ENCODE assay signal across 24 cellular contexts in the genomic region with DNA sequence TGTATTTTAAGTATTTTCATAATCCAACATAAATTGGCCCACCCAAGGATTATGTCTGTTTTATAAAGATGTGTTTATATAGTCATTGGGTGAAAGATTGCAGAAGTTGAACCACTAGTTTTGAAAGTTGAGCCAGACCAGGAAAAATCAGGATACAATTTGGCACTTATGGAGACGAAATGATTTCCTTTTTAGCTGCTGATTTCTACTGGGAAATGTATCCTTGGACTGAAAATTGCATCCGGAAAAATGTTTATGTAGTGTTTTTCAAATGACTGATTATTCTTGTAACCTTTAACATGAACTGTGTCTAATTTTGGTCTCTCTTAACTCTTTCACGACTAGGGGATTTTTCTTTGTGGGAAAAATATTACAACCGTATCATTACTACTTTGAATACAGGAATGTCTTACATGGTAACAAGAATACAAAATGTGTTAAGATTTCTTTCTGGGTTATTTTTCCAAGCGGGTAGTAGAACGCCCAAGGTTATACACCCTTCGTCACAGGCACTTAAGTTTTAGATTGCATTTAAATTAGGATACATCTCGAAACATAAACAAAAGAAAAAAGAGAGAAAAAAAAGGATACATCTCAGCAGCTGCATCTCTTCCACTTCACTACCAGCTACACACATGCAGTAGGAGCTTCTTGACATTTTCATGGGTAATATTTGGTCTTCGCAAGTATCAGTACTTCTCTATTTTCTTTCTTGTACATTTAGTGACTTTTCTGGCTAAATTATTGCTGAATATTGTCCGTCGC.
A peak's percentile ranks its signal among the peaks of the same experiment; 100 is the strongest.
DNase-seq lines count a peak whose midpoint lies in the region; ATAC-seq, FAIRE-seq and TF ChIP-seq lines count a peak whose summit lies in the region.
"Had no signal": no experiment of that assay in that cellular context is flagged by ENCODE, and none has a peak within 500 bp of the region (broad histone marks: within the 10 kb centered on the region; RNA-seq: fewer than 3 reads in every experiment).

No MANE protein-coding gene starts in this region.

- peak overlapping the region; percentile 77 for H3K27ac ChIP-seq in neutrophil
- H3K27ac ChIP-seq: RWPE1 had no signal

- FAIRE-seq in urothelium cell line (lab: Jason Lieb, UNC) = no peak
- FAIRE-seq: GM12892, H1 had no signal

- no peaks in the 10 kb centered on the region for H3K27me3 Mint-ChIP-seq in activated T-cell treated with anti-CD3 and anti-CD28 coated beads, Interleukin-2, amount 50 U/mL, for 72 hours (ENCODE audit: low read depth)
- no peaks in the 10 kb centered on the region for H3K27me3 Mint-ChIP-seq in activated T-cell treated with anti-CD3 and anti-CD28 coated beads, Interleukin-2, amount 50 U/mL, for 4 hours (ENCODE audit: low read depth)

- DNase-seq in activated T-cell treated with anti-CD3 and anti-CD28 coated beads, Interleukin-2, amount 50 U/mL, for 72 hours = no peak
- DNase-seq in activated T-cell treated with anti-CD3 and anti-CD28 coated beads, Interleukin-2, amount 50 U/mL, for 4 hours = no peak
- DNase-seq in NCI-H187 treated with DMSO at 0.1 percent for 48 hours (lab: John Stamatoyannopoulos, UW) = peak; percentile 10
- peak; percentile 39 for DNase-seq in fibroblast of villous mesenchyme (ENCODE audit: low read depth)
- DNase-seq in urothelium cell line (ENCODE audit: low spot score) = no peak
- no peak for DNase-seq in activated naive CD4-positive, alpha-beta T cell (lab: John Stamatoyannopoulos, UW)
- no peak for DNase-seq in stimulated activated CD4-positive, alpha-beta T cell treated with anti-CD3 and anti-CD28 coated beads, Interleukin-12 subunit alpha, Interleukin-12 subunit beta, amount 100 ng/mL, for 4 hours
- DNase-seq: 8988T; C1 segment of cervical spinal cord; CD8-positive, alpha-beta T cell; KG1; NCI-H1092; NCI-H1436; NCI-H2029; NCI-H2171; NCI-H345; NCI-H524; NCI-H774; NK-92 treated with Interleukin-12 subunit alpha and Interleukin-12 subunit beta, amount 100 ng/mL, for 24 hours had no signal

- no peaks in the 10 kb centered on the region for H3K9me3 Mint-ChIP-seq in activated T-cell treated with anti-CD3 and anti-CD28 coated beads, Interleukin-2, amount 50 U/mL, for 72 hours
- H3K9me3 Mint-ChIP-seq in activated T-cell treated with anti-CD3 and anti-CD28 coated beads, Interleukin-2, amount 50 U/mL, for 4 hours = no peaks in the 10 kb centered on the region
- H3K9me3 Mint-ChIP-seq: CD8-positive, alpha-beta T cell had no signal

- H3K4me1 ChIP-seq in neutrophil (ENCODE audit: control insufficient read depth in 1 of 2, insufficient read depth in 1 of 2, low read depth in 1 of 2, low read length in 1 of 2) = peaks cover 40% of the 10 kb centered on the region in 2 experiments

- peaks cover 1 to 2% of the 10 kb centered on the region in 2 donors for H3K36me3 Mint-ChIP-seq in activated T-cell treated with anti-CD3 and anti-CD28 coated beads, Interleukin-2, amount 50 U/mL, for 72 hours (ENCODE audit: insufficient read depth in 2 of 2)
- H3K36me3 Mint-ChIP-seq in activated T-cell treated with anti-CD3 and anti-CD28 coated beads, Interleukin-2, amount 50 U/mL, for 4 hours (ENCODE audit: insufficient read depth) = no peaks in the 10 kb centered on the region
- H3K36me3 Mint-ChIP-seq: CD8-positive, alpha-beta T cell had no signal

- no peaks in the 10 kb centered on the region for H3K9me3 ChIP-seq in neutrophil

- no peaks in the 10 kb centered on the region for H3K36me3 ChIP-seq in neutrophil

- H3K4me3 ChIP-seq in fibroblast of villous mesenchyme (ENCODE audit: low read depth, low read length) (no peak overlapping the region), neutrophil (ENCODE audit: low read depth in 1 of 2, low read length in 1 of 2) (no peak overlapping the region)

- peak overlapping the region; percentile 26 for H3K27ac Mint-ChIP-seq in activated T-cell treated with anti-CD3 and anti-CD28 coated beads, Interleukin-2, amount 50 U/mL, for 72 hours
- H3K27ac Mint-ChIP-seq: CD8-positive, alpha-beta T cell had no signal

- H3K27me3 ChIP-seq in neutrophil = no peaks in the 10 kb centered on the region

- H3K4me1 Mint-ChIP-seq in activated T-cell treated with anti-CD3 and anti-CD28 coated beads, Interleukin-2, amount 50 U/mL, for 72 hours (ENCODE audit: low read depth) = peaks cover 16% of the 10 kb centered on the region
- peaks cover 8% of the 10 kb centered on the region for H3K4me1 Mint-ChIP-seq in activated T-cell treated with anti-CD3 and anti-CD28 coated beads, Interleukin-2, amount 50 U/mL, for 4 hours (ENCODE audit: low read depth)

- no peak for ATAC-seq in activated T-cell treated with anti-CD3 and anti-CD28 coated beads, Interleukin-2, amount 50 U/mL, for 72 hours (replicated peaks in 1 of 2)
- no peak for ATAC-seq in activated T-cell treated with anti-CD3 and anti-CD28 coated beads, Interleukin-2, amount 50 U/mL, for 4 hours
- ATAC-seq: CD8-positive, alpha-beta T cell; HCT116 had no signal

- H3K4me3 Mint-ChIP-seq in activated T-cell treated with anti-CD3 and anti-CD28 coated beads, Interleukin-2, amount 50 U/mL, for 72 hours = no peak overlapping the region
- no peak overlapping the region for H3K4me3 Mint-ChIP-seq in activated T-cell treated with anti-CD3 and anti-CD28 coated beads, Interleukin-2, amount 50 U/mL, for 4 hours
- H3K4me3 Mint-ChIP-seq: CD8-positive, alpha-beta T cell had no signal

- TF ChIP-seq CTCF in fibroblast of villous mesenchyme (IDR thresholded peaks at IDR 0.05; ENCODE audit: insufficient read depth, low read depth, low read length) (no peak), neutrophil (IDR thresholded peaks at IDR 0.05) (no peak)

Comparison
In these comparisons a context has a peak if more than half of its experiments do, and no peak if none do; other contexts are left out.
1. DNase-seq: peak in NCI-H187 treated with DMSO at 0.1 percent for 48 hours (single experiment) and fibroblast of villous mesenchyme (single experiment); none in activated T-cell treated with anti-CD3 and anti-CD28 coated beads, Interleukin-2, amount 50 U/mL, for 72 hours (0 of 2), activated T-cell treated with anti-CD3 and anti-CD28 coated beads, Interleukin-2, amount 50 U/mL, for 4 hours (single experiment), urothelium cell line (single experiment), activated naive CD4-positive, alpha-beta T cell (0 of 4) and stimulated activated CD4-positive, alpha-beta T cell treated with anti-CD3 and anti-CD28 coated beads, Interleukin-12 subunit alpha, Interleukin-12 subunit beta, amount 100 ng/mL, for 4 hours (single experiment).